8 cellular contexts compared by ENCODE assay signal in the genomic region with DNA sequence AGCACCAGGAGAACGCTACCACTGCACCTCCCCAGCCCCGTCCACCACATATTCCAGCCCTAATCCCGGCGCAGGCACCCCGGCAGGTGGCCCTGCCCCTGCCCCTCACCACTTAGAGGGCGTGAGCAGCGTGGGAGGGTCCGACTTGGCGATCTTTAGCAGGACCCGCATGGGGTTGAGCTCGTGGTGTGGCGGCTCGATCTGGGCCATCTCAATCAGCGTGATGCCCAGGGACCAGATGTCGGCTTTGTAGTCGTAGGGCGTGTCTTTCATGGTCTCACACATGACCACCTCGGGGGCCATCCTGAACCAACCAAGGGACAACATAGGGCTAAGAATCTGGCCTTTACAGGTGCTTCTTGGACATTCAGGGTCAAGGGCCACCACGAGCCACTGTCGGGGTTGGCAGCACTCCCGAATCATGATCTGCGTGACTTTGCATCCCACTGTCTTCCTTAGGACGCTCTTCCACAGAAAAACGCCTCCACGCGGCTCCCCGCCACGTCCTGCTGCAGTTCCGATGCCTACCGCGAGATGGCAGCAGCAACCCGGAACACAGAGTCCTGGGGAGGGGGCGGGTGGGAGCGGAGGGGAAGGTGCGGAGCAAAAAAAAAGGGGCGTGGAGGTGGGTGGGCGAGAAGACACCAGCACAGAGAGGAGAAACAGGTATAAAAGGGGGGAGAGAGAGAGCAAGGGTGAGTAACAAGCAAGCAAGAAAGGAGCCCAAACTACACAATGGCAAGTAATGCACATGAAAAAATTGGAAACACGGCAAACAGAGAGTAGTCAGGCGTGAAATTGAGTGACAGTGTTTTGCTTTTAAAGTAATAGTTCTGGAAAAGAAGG.
A peak's percentile ranks its signal among the peaks of the same experiment; 100 is the strongest.
DNase-seq lines count a peak whose midpoint lies in the region; ATAC-seq and TF ChIP-seq lines count a peak whose summit lies in the region.

No MANE protein-coding gene starts in this region.

- CTCF ChIA-PET in CD4-positive, alpha-beta T cell (lab: Charles Lee), result interaction anchor here (2.6 to 7.1 kb wide), 2 partner anchors 82 to 187 kb away, joined by 13 to 49 read pairs; partner anchors contain the start of gene STK10

- H3K9me2 ChIP-seq in SU-DHL-6 (replicated peaks; ENCODE audit: insufficient read depth, low read length), result no peaks in the 10 kb centered on the region

- H4K20me1 ChIP-seq in SU-DHL-6 (ENCODE audit: low read depth, low read length), result no peaks in the 10 kb centered on the region

- H3K79me2 ChIP-seq in SU-DHL-6 (ENCODE audit: insufficient read depth, low read length), result peaks cover 3% of the 10 kb centered on the region; the same call in 1 of the 2 replicates

- H3K9me3 ChIP-seq in CD4-positive, alpha-beta T cell (ENCODE audit: control insufficient read depth, low read length), result no peaks in the 10 kb centered on the region
- H3K9me3 ChIP-seq in HUES48 (ENCODE audit: control insufficient read depth, insufficient read depth, low read length) (no peaks in the 10 kb centered on the region), SU-DHL-6 (ENCODE audit: insufficient read depth, low read length) (no peaks in the 10 kb centered on the region), adipocyte (ENCODE audit: control insufficient read depth, low read length) (no peaks in the 10 kb centered on the region), right cardiac atrium (ENCODE audit: control insufficient read depth, low read length) (no peaks in the 10 kb centered on the region), vagina (no peaks in the 10 kb centered on the region)

- H3K4me1 Mint-ChIP-seq in CD4-positive, alpha-beta T cell (ENCODE audit: low read depth), result peaks cover 46% of the 10 kb centered on the region

- peaks cover 33% of the 10 kb centered on the region for H3K4me1 ChIP-seq in HUES48 (ENCODE audit: control insufficient read depth, insufficient read depth, low read length)
- peaks cover 45% of the 10 kb centered on the region for H3K4me1 ChIP-seq in adipocyte (ENCODE audit: control insufficient read depth, insufficient read depth, low read length)
- peaks cover 20% of the 10 kb centered on the region for H3K4me1 ChIP-seq in right cardiac atrium (ENCODE audit: control insufficient read depth, insufficient read depth, low read length)
- H3K4me1 ChIP-seq in vagina, result peaks cover 49% of the 10 kb centered on the region

- POLR2A ChIA-PET in CD4-positive, alpha-beta T cell (lab: Charles Lee), result interaction anchor here (0.7 to 1.5 kb wide), 6 partner anchors 9 to 82 kb away, joined by 3 to 12 read pairs (median 6); partner anchors contain the start of gene STK10

- no peaks in the 10 kb centered on the region for H3K27me3 Mint-ChIP-seq in CD4-positive, alpha-beta T cell

- TF ChIP-seq CTCF in CD4-positive, alpha-beta T cell (IDR thresholded peaks at IDR 0.05), result peak; percentile 98
- TF ChIP-seq CTCF in SU-DHL-6 (IDR thresholded peaks at IDR 0.05; ENCODE audit: insufficient read depth, low read length, poor library complexity, severe bottlenecking) (peak; percentile 98), vagina (IDR thresholded peaks at IDR 0.05) (peak; percentile 81 to 98 (median 84))

- H3K36me3 ChIP-seq in HUES48 (ENCODE audit: control insufficient read depth, insufficient read depth, low read length) (no peaks in the 10 kb centered on the region), SU-DHL-6 (ENCODE audit: low read length) (no peaks in the 10 kb centered on the region), adipocyte (ENCODE audit: control insufficient read depth, insufficient read depth, low read length, severe bottlenecking) (peaks cover 31% of the 10 kb centered on the region), vagina (peaks cover 0 to 3% of the 10 kb centered on the region in 2 donors)

- H3K9ac ChIP-seq in HUES48 (ENCODE audit: low read depth, low read length), result no peak overlapping the region
- no peak overlapping the region for H3K9ac ChIP-seq in SU-DHL-6 (ENCODE audit: low read length)
- peak overlapping the region; percentile 67 for H3K9ac ChIP-seq in adipocyte (ENCODE audit: low read length)

- peak overlapping the region; percentile 28 for H3K4me2 ChIP-seq in SU-DHL-6 (ENCODE audit: low read depth, low read length, poor library complexity, severe bottlenecking)

- intact Hi-C loops in CD4-positive, alpha-beta T cell (cut with DNase I, micrococcal nuclease), result loop anchor here (1.0 to 5.0 kb wide), 3 partner anchors 82 to 194 kb away; partner anchors contain the start of gene STK10 (in 2 of the 2)
- intact Hi-C loops in right cardiac atrium (cut with DNase I), result loop anchor here (2.0 to 10.0 kb wide), 5 partner anchors 81 to 188 kb away; partner anchors contain the start of genes STK10 (in 4 of the 4) and UBTD2 (in 2 of the 4)
- intact Hi-C loops in vagina (cut with DNase I), result loop anchor here (5.0 kb wide), 1 partner anchor 186 kb away; no protein-coding TSS in a partner anchor

- H3K36me3 Mint-ChIP-seq in CD4-positive, alpha-beta T cell (ENCODE audit: low read depth), result peaks cover 70% of the 10 kb centered on the region

- H2AFZ ChIP-seq in SU-DHL-6 (ENCODE audit: low read depth, low read length, severe bottlenecking), result no peak overlapping the region

- peak overlapping the region; percentile 81 for H3K27ac Mint-ChIP-seq in CD4-positive, alpha-beta T cell

- peak overlapping the region; percentile 5 for H3K27ac ChIP-seq in CD4-positive, alpha-beta T cell (ENCODE audit: low read depth, low read length)
- H3K27ac ChIP-seq in HUES48 (ENCODE audit: low read depth, low read length) (no peak overlapping the region), SU-DHL-6 (ENCODE audit: low read depth, low read length) (no peak overlapping the region), right cardiac atrium (ENCODE audit: low read length) (no peak overlapping the region), vagina (peak overlapping the region; percentile 4)

- 31% methylated on average over 39 of the region's 39 CpGs for WGBS in right cardiac atrium

- peak overlapping the region; percentile 42 for H3K4me3 Mint-ChIP-seq in CD4-positive, alpha-beta T cell

- DNase-seq in CD4-positive, alpha-beta T cell, result peak; percentile 52 to 80 (median 64)
- DNase-seq in adipocyte (ENCODE audit: low read depth) (peak; percentile 80), right cardiac atrium (peak; percentile 44 to 85 (median 85)), retina (peak; percentile 90), vagina (ENCODE audit: extremely low spot score in 2 of 2) (no peak)

- peaks cover 21% of the 10 kb centered on the region for H3F3A ChIP-seq in SU-DHL-6 (ENCODE audit: insufficient read depth)

- peak; percentile 22 for ATAC-seq in CD4-positive, alpha-beta T cell (ENCODE audit: poor library complexity)
- peak; percentile 14 to 36 for ATAC-seq in right cardiac atrium
- ATAC-seq in GM18519 (IDR thresholded peaks at IDR 0.05; ENCODE audit: low FRiP score, unreplicated experiment), result no peak

- H3K9me3 Mint-ChIP-seq in CD4-positive, alpha-beta T cell, result no peaks in the 10 kb centered on the region

- H3K4me3 ChIP-seq in HUES48 (ENCODE audit: low read depth, low read length), result peak overlapping the region; percentile 43; the same call in 1 of the 2 replicates
- no peak overlapping the region for H3K4me3 ChIP-seq in SU-DHL-6 (ENCODE audit: insufficient read depth, low read length, poor library complexity, severe bottlenecking)
- peak overlapping the region; percentile 54 for H3K4me3 ChIP-seq in adipocyte (ENCODE audit: low read length)
- no peak overlapping the region for H3K4me3 ChIP-seq in right cardiac atrium (ENCODE audit: low read length)
- H3K4me3 ChIP-seq in vagina, result peak overlapping the region; percentile 26 to 32

- TF ChIP-seq POLR2A in vagina (IDR thresholded peaks at IDR 0.05), result no peak

- H3K27me3 ChIP-seq in CD4-positive, alpha-beta T cell (ENCODE audit: control insufficient read depth, insufficient read depth, low read length), result no peaks in the 10 kb centered on the region
- H3K27me3 ChIP-seq in HUES48 (ENCODE audit: control insufficient read depth, insufficient read depth, low read length), result no peaks in the 10 kb centered on the region
- no peaks in the 10 kb centered on the region for H3K27me3 ChIP-seq in SU-DHL-6 (ENCODE audit: low read length)
- no peaks in the 10 kb centered on the region for H3K27me3 ChIP-seq in adipocyte (replicated peaks; ENCODE audit: control insufficient read depth, insufficient read depth, low read length)
- H3K27me3 ChIP-seq in right cardiac atrium (ENCODE audit: control insufficient read depth, insufficient read depth), result no peaks in the 10 kb centered on the region
- no peaks in the 10 kb centered on the region for H3K27me3 ChIP-seq in vagina

Comparison
In these comparisons a context has a peak if more than half of its experiments do, and no peak if none do; other contexts are left out.
1. DNase-seq: peak in CD4-positive, alpha-beta T cell (10 of 10), adipocyte (single experiment), right cardiac atrium (3 of 3) and retina (single experiment); none in vagina (0 of 2).
2. H3K27ac ChIP-seq: peak in CD4-positive, alpha-beta T cell (single experiment) and vagina (single experiment); none in HUES48 (single experiment), SU-DHL-6 (single experiment) and right cardiac atrium (single experiment).
3. H3K4me3 ChIP-seq: peak in HUES48 (single experiment), adipocyte (single experiment) and vagina (2 of 2); none in SU-DHL-6 (single experiment) and right cardiac atrium (single experiment).
4. Peak in every context shown above with its lines, with median percentiles within 50 percentile points of each other: CTCF ChIP-seq.